ENCODE assay signal across 11 cellular contexts in the genomic region with DNA sequence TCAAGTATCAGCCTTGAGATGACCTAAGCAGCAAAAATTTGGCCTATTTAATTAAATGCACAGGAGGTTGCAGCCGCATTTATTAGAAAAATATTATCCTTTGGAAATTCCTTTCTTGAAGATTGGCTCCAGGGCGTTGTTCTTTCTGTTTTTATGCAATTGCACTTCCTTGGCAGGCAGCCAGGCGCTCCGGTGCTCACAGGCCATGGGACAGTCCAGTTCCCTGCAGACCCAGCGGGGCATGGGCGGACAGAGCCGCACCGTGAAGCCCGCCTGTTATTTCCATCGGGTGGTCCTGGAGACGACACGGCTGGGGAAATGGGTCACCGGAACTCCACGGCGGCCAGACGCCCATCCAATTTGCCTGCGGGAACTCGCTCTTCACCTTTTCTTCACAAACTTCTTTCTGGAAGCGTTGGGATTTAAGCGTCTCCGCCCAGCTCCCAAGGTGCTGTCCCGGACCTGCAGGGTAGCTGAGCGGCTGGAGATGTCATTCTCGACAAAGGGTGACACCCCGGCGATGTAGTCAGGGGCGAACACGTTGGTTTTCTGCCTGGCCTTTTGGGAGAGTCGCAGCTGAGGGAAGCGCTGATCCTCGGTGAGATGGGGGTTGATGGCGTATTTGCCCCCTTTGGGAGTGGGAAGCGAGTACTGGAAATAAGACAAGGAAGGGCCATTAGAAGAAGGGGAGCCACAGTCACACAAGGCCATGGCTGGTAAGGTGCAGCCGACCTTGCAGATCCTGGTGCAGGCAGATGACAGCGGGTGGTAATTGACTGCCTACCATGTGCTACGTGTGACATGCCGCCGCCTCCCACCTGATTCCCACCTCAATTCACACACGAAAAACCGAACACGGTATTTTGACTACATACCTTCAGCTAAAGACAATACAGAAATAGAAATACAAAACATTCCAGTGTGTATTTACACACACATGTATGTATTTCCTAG. TPM values are rescaled to one million over a fixed set of nuclear protein-coding genes. Genes with fewer than 3 reads are reported as not detected.
A peak's percentile ranks its signal among the peaks of the same experiment; 100 is the strongest.
DNase-seq lines count a peak whose midpoint lies in the region; ATAC-seq, FAIRE-seq and TF ChIP-seq lines count a peak whose summit lies in the region.
"Had no signal": no experiment of that assay in that cellular context is flagged by ENCODE, and none has a peak within 500 bp of the region (broad histone marks: within the 10 kb centered on the region; RNA-seq: fewer than 3 reads in every experiment).

No MANE protein-coding gene starts in this region.

- peaks cover 54% of the 10 kb centered on the region for H3K36me3 ChIP-seq in IMR-90 (ENCODE audit: control insufficient read depth, insufficient read depth, low read length)
- H3K36me3 ChIP-seq in hepatocyte (replicated peaks; ENCODE audit: insufficient read depth, low read depth): no peaks in the 10 kb centered on the region
- peaks cover 0 to 74% of the 10 kb centered on the region in 2 donors for H3K36me3 ChIP-seq in gastrocnemius medialis

- ATAC-seq in IMR-90 (ENCODE audit: low read depth): no peak; the same call in 1 of the 2 replicates
- ATAC-seq in gastrocnemius medialis: no peak
- no peak for ATAC-seq in HG03342 (IDR thresholded peaks at IDR 0.05; ENCODE audit: unreplicated experiment)

- H3K79me1 ChIP-seq in IMR-90 (ENCODE audit: low read depth in 1 of 2, low read length in 2 of 2): peaks cover 24 to 44% of the 10 kb centered on the region in 2 experiments

- in situ Hi-C loops in IMR-90 (cut with MboI; ENCODE audit: low sequenced_read_pairs): no loop called here
- in situ Hi-C loops in gastrocnemius medialis (cut with MboI; ENCODE audit: low sequenced_read_pairs in 4 of 4): no loop called here

- intact Hi-C loops in IMR-90 (cut with micrococcal nuclease): no loop called here
- intact Hi-C loops in MCF 10A (cut with micrococcal nuclease): no loop called here
- intact Hi-C loops in gastrocnemius medialis (cut with DNase I; ENCODE audit: low total_unique reads): no loop called here

- H2AFZ ChIP-seq in IMR-90 (replicated peaks; ENCODE audit: low read length, poor library complexity) (no peak overlapping the region), hepatocyte (no peak overlapping the region)

- no peak overlapping the region for H2BK15ac ChIP-seq in IMR-90 (ENCODE audit: low read depth, low read length)

- CTCF ChIA-PET in IMR-90 (lab: Yijun Ruan, JAX) (no interaction called here), MCF 10A (lab: Yijun Ruan, JAX) (interaction anchor here (0.6 to 2.1 kb wide), 6 partner anchors 9 to 33 kb away, joined by 3 to 11 read pairs (median 5); partner anchors contain the start of genes NOB1 and NQO1)

- no peak overlapping the region for H3K23ac ChIP-seq in IMR-90 (ENCODE audit: low read depth, low read length)

- TF ChIP-seq POLR2A in IMR-90 (IDR thresholded peaks at IDR 0.05; ENCODE audit: low read depth, low read length) (no peak), gastrocnemius medialis (IDR thresholded peaks at IDR 0.05) (no peak), GM12892 (IDR thresholded peaks at IDR 0.05; ENCODE audit: low read depth, low read length) (no peak)

- H3K4me2 ChIP-seq in IMR-90 (ENCODE audit: low read depth, low read length) (no peak overlapping the region), hepatocyte (no peak overlapping the region)

- no peak for FAIRE-seq in GM12892 (lab: Jason Lieb, UNC)

- TF ChIP-seq CTCF in IMR-90 (conservative IDR thresholded peaks at IDR 0.05; ENCODE audit: low read depth, low read length) (no peak), MCF 10A (IDR thresholded peaks at IDR 0.05; ENCODE audit: unreplicated experiment) (no peak), hepatocyte (IDR thresholded peaks at IDR 0.05; ENCODE audit: poor library complexity) (no peak), gastrocnemius medialis (IDR thresholded peaks at IDR 0.05 in 4 of 5, conservative IDR thresholded peaks at IDR 0.05 in 1 of 5) (no peak)

- H3K9me2 ChIP-seq in hepatocyte (replicated peaks; ENCODE audit: insufficient read depth): no peaks in the 10 kb centered on the region

- H3K4me3 Mint-ChIP-seq in MCF 10A (ENCODE audit: unreplicated experiment): no peak overlapping the region
- H3K4me3 Mint-ChIP-seq: activated naive CD8-positive, alpha-beta T cell treated with anti-CD3 and anti-CD28 coated beads, Interleukin-2, amount 10 ng/mL, durations not matched to agents 7 days and 5 days had no signal

- dilution Hi-C loops in IMR-90 (cut with HindIII; ENCODE audit: low sequenced_read_pairs, unreplicated experiment): no loop called here

- H3K36me3 Mint-ChIP-seq in MCF 10A (ENCODE audit: insufficient read depth, unreplicated experiment): peaks cover 83% of the 10 kb centered on the region

- no peak overlapping the region for H2BK20ac ChIP-seq in IMR-90 (ENCODE audit: low read depth, low read length)

- H2BK5ac ChIP-seq in IMR-90 (ENCODE audit: low read depth, low read length, poor library complexity, severe bottlenecking): no peak overlapping the region

- no peak overlapping the region for H4K8ac ChIP-seq in IMR-90 (ENCODE audit: low read depth in 2 of 2, low read length in 2 of 2)

- TF ChIP-seq RAD21 in IMR-90 (IDR thresholded peaks at IDR 0.05; ENCODE audit: low read length): no peak

- H3K4me1 ChIP-seq in IMR-90 (ENCODE audit: control insufficient read depth, insufficient read depth, low read length) (peaks cover 2% of the 10 kb centered on the region; the same call in 1 of the 2 replicates), hepatocyte (ENCODE audit: insufficient read depth) (no peaks in the 10 kb centered on the region), gastrocnemius medialis (peaks cover 3 to 4% of the 10 kb centered on the region in 2 donors)

- H2AK5ac ChIP-seq in IMR-90 (ENCODE audit: low read depth, low read length): no peak overlapping the region

- POLR2A ChIA-PET in IMR-90 (lab: Charles Lee; ENCODE audit: unreplicated experiment): no interaction called here
- POLR2A ChIA-PET in MCF 10A (lab: Yijun Ruan, JAX): interaction anchor here (0.7 to 5.2 kb wide), 8 partner anchors 11 to 294 kb away, joined by 3 to 63 read pairs (median 7); partner anchors contain the start of genes NOB1, NQO1 and WWP2

- no peak overlapping the region for H3K14ac ChIP-seq in IMR-90 (replicated peaks; ENCODE audit: low read depth, low read length)

- no peaks in the 10 kb centered on the region for H3K27me3 ChIP-seq in IMR-90 (ENCODE audit: control insufficient read depth, insufficient read depth, low read length)
- no peaks in the 10 kb centered on the region for H3K27me3 ChIP-seq in hepatocyte
- H3K27me3 ChIP-seq in gastrocnemius medialis: no peaks in the 10 kb centered on the region

- DNase-seq in IMR-90 (peak; percentile 16), MCF 10A (ENCODE audit: unreplicated experiment) (peak; percentile 91), hepatocyte (ENCODE audit: low spot score) (peak; percentile 41), gastrocnemius medialis (peak; percentile 18 to 63), GM12892 (ENCODE audit: insufficient read length) (no peak), hippocampal formation (lab: John Stamatoyannopoulos, UW) (no peak)
- DNase-seq in stimulated activated CD4-positive, alpha-beta T cell treated with anti-CD3 and anti-CD28 coated beads, Interleukin-12 subunit alpha, Interleukin-12 subunit beta, amount 100 ng/mL, for 4 hours: no peak
- DNase-seq: activated naive CD8-positive, alpha-beta T cell treated with anti-CD3 and anti-CD28 coated beads, Interleukin-2, amount 10 ng/mL, durations not matched to agents 7 days and 5 days; NCI-H2081 treated with DMSO at 0.1 percent for 48 hours had no signal

- H3K4me3 ChIP-seq in IMR-90 (ENCODE audit: insufficient read depth, low read depth, low read length): no peak overlapping the region
- H3K4me3 ChIP-seq in hepatocyte: no peak overlapping the region
- H3K4me3 ChIP-seq in gastrocnemius medialis: no peak overlapping the region

- H3K9me3 Mint-ChIP-seq in MCF 10A (ENCODE audit: unreplicated experiment): no peaks in the 10 kb centered on the region
- H3K9me3 Mint-ChIP-seq: activated naive CD8-positive, alpha-beta T cell treated with anti-CD3 and anti-CD28 coated beads, Interleukin-2, amount 10 ng/mL, durations not matched to agents 7 days and 5 days had no signal

- no peaks in the 10 kb centered on the region for H3K9me3 ChIP-seq in IMR-90 (ENCODE audit: control insufficient read depth, insufficient read depth, low read length)
- H3K9me3 ChIP-seq in hepatocyte (ENCODE audit: low read depth): no peaks in the 10 kb centered on the region
- H3K9me3 ChIP-seq in gastrocnemius medialis: no peaks in the 10 kb centered on the region

- BruUV-seq in IMR-90 (replicated peaks; lab: Mats Ljungman, UMichigan) (no TSS peak), MCF 10A (replicated peaks; lab: Mats Ljungman, UMichigan) (TSS peak; percentile 75)

- no peak overlapping the region for H3K4ac ChIP-seq in IMR-90 (ENCODE audit: low read depth, low read length)

- no peak overlapping the region for H3K27ac ChIP-seq in IMR-90 (ENCODE audit: insufficient read depth, low read length)
- no peak overlapping the region for H3K27ac ChIP-seq in hepatocyte
- H3K27ac ChIP-seq in gastrocnemius medialis: peak overlapping the region in 2 of 4 donors; percentile 2 to 14
- H3K27ac ChIP-seq: HL-60 had no signal

- no peak overlapping the region for H4K5ac ChIP-seq in IMR-90 (ENCODE audit: low read depth, low read length)

- no peak overlapping the region for H3K9ac ChIP-seq in IMR-90 (ENCODE audit: low read depth, low read length)

- peaks cover 6% of the 10 kb centered on the region; the same call in 1 of the 2 replicates for H4K20me1 ChIP-seq in IMR-90 (ENCODE audit: insufficient read depth, low read length)
- H4K20me1 ChIP-seq in hepatocyte (ENCODE audit: insufficient read depth, poor library complexity, severe bottlenecking): no peaks in the 10 kb centered on the region

- no peaks in the 10 kb centered on the region for H3K79me2 ChIP-seq in hepatocyte

- H3K56ac ChIP-seq in IMR-90 (ENCODE audit: extremely low read depth, insufficient read depth, low read length): no peak overlapping the region

- no peaks in the 10 kb centered on the region for H3K27me3 Mint-ChIP-seq in MCF 10A (ENCODE audit: insufficient read depth, unreplicated experiment)
- H3K27me3 Mint-ChIP-seq: activated naive CD8-positive, alpha-beta T cell treated with anti-CD3 and anti-CD28 coated beads, Interleukin-2, amount 10 ng/mL, durations not matched to agents 7 days and 5 days had no signal

- no peak overlapping the region for H2BK120ac ChIP-seq in IMR-90 (ENCODE audit: low read depth, low read length)

- no peak overlapping the region for H3K18ac ChIP-seq in IMR-90 (ENCODE audit: low read depth, low read length)

- peaks cover 11% of the 10 kb centered on the region; the same call in 1 of the 2 replicates for H3K9me1 ChIP-seq in IMR-90 (ENCODE audit: insufficient read depth, low read length)

- WGBS in IMR-90 (ENCODE audit: extremely low coverage in 2 of 2, insufficient read length in 1 of 2), 2 experiments: 81% methylated on average over 15 of the region's 41 CpGs; no CpG with 5 or more reads in 1 of the 2 experiments
- WGBS in hepatocyte (ENCODE audit: low lambda C conversion rate, missing lambda C conversion rate): 94% methylated on average over 41 of the region's 41 CpGs

- peak overlapping the region; percentile 15 for H2AK9ac ChIP-seq in IMR-90 (replicated peaks; ENCODE audit: low read depth, low read length, poor library complexity)

- no peak overlapping the region for H4K91ac ChIP-seq in IMR-90 (ENCODE audit: insufficient read depth, low read depth, low read length)

- H3K27ac Mint-ChIP-seq in MCF 10A (ENCODE audit: low read depth, unreplicated experiment): no peak overlapping the region
- H3K27ac Mint-ChIP-seq: activated naive CD8-positive, alpha-beta T cell treated with anti-CD3 and anti-CD28 coated beads, Interleukin-2, amount 10 ng/mL, durations not matched to agents 7 days and 5 days had no signal

- H3K4me1 Mint-ChIP-seq in MCF 10A (ENCODE audit: insufficient read depth, unreplicated experiment): peaks cover 11% of the 10 kb centered on the region
- H3K4me1 Mint-ChIP-seq: activated naive CD8-positive, alpha-beta T cell treated with anti-CD3 and anti-CD28 coated beads, Interleukin-2, amount 10 ng/mL, durations not matched to agents 7 days and 5 days had no signal

RNA-seq across cellular contexts. Expression of gene NOB1, which starts 12.5 kb away (rescaled TPM):
- total RNA-seq in IMR-90 (2012; rRNA removed) (36.4 and 47.0 TPM in 2 replicates), MCF 10A (2022) (73.3 and 110 TPM in 2 replicates), hepatocyte (23.9 and 34.6 TPM in 2 replicates), gastrocnemius medialis (10 to 100 TPM; 19.2 to 30.9 (median 24.2) TPM)
- polyA plus RNA-seq in IMR-90 (2012; rRNA removed) (58.1 and 63.2 TPM in 2 replicates), hepatocyte (25.1 and 28.0 TPM in 2 replicates)
- 57.9 and 67.8 TPM in 2 replicates for polyA plus RNA-seq in IMR-90 (2012; cell fraction: cytosol; rRNA removed)
- polyA plus RNA-seq in IMR-90 (2012; cell fraction: nucleus; rRNA removed; ENCODE audit: low replicate concordance): 25.7 and 35.4 TPM in 2 replicates
- polyA plus RNA-seq in GM12892 (2012; ENCODE audit: missing spikeins): 72.2 TPM

RNA-seq across cellular contexts. Expression of gene NQO1, which starts 15.9 kb away (rescaled TPM):
- total RNA-seq in IMR-90 (2012; rRNA removed): 404 and 426 TPM in 2 replicates
- polyA plus RNA-seq in IMR-90 (2012; rRNA removed): 266 and 304 TPM in 2 replicates
- 178 and 231 TPM in 2 replicates for polyA plus RNA-seq in IMR-90 (2012; cell fraction: cytosol; rRNA removed)
- 57.1 and 94.2 TPM in 2 replicates for polyA plus RNA-seq in IMR-90 (2012; cell fraction: nucleus; rRNA removed; ENCODE audit: low replicate concordance)
- total RNA-seq in MCF 10A (2022): 82.7 and 140 TPM in 2 replicates
- total RNA-seq in hepatocyte: 131 and 132 TPM in 2 replicates
- 142 and 169 TPM in 2 replicates for polyA plus RNA-seq in hepatocyte
- total RNA-seq in gastrocnemius medialis: 10 to 100 TPM; 39.1 to 59.8 (median 49.4) TPM
- polyA plus RNA-seq in GM12892 (2012; ENCODE audit: missing spikeins): 25.7 TPM

RNA-seq across cellular contexts. Expression of gene WWP2, which starts 19.9 kb away (rescaled TPM):
- total RNA-seq in IMR-90 (2012; rRNA removed) (12.7 and 14.4 TPM in 2 replicates), MCF 10A (2022) (29.3 and 30.4 TPM in 2 replicates), hepatocyte (19.9 and 26.2 TPM in 2 replicates), gastrocnemius medialis (10 to 100 TPM; 29.4 to 35.6 (median 31.8) TPM)
- polyA plus RNA-seq in IMR-90 (2012; rRNA removed) (11.8 and 13.7 TPM in 2 replicates), hepatocyte (19.1 and 23.1 TPM in 2 replicates)
- 6.5 and 8.4 TPM in 2 replicates for polyA plus RNA-seq in IMR-90 (2012; cell fraction: cytosol; rRNA removed)
- polyA plus RNA-seq in IMR-90 (2012; cell fraction: nucleus; rRNA removed; ENCODE audit: low replicate concordance): 32.2 and 32.7 TPM in 2 replicates
- polyA plus RNA-seq in GM12892 (2012; ENCODE audit: missing spikeins): 10.2 TPM

Comparison
In these comparisons a context has a peak if more than half of its experiments do, and no peak if none do; other contexts are left out.
1. DNase-seq: peak in IMR-90 (single experiment), MCF 10A (single experiment), hepatocyte (single experiment) and gastrocnemius medialis (2 of 2); none in GM12892 (single experiment), stimulated activated CD4-positive, alpha-beta T cell treated with anti-CD3 and anti-CD28 coated beads, Interleukin-12 subunit alpha, Interleukin-12 subunit beta, amount 100 ng/mL, for 4 hours (single experiment) and hippocampal formation (0 of 2).